ENCODE assay signal across 8 cellular contexts in genomic region chr20:44388466-44389023, GRCh38. TPM values are rescaled to one million over a fixed set of nuclear protein-coding genes. Genes with fewer than 3 reads are reported as not detected.
DNase-seq lines count a peak whose midpoint lies in the region; ATAC-seq and TF ChIP-seq lines count a peak whose summit lies in the region.

No MANE protein-coding gene starts in this region.

- no peak overlapping the region for H3K14ac ChIP-seq in neuronal stem cell (ENCODE audit: low read length)

- H2AK5ac ChIP-seq in neuronal stem cell (ENCODE audit: low read depth, low read length), result no peak overlapping the region

- peak; percentile 88 to 91 for ATAC-seq in activated T-cell treated with anti-CD3 and anti-CD28 coated beads, Interleukin-2, amount 50 U/mL, for 72 hours (replicated peaks in 1 of 2)
- no peak for ATAC-seq in GM18858 (IDR thresholded peaks at IDR 0.05; ENCODE audit: unreplicated experiment)

- H3K4me1 ChIP-seq in HUES6 (ENCODE audit: control insufficient read depth, insufficient read depth, low read length), result 0 out of 2 replicates have a peak, but pooled peaks cover 3% of the 10 kb centered on the region
- H3K4me1 ChIP-seq in neuronal stem cell (ENCODE audit: control insufficient read depth in 2 of 2, insufficient read depth in 1 of 2, low read depth in 1 of 2, low read length in 2 of 2), result peaks cover 0 to 11% of the 10 kb centered on the region in 2 donors

- TF ChIP-seq CTCF in GM12874 (IDR thresholded peaks at IDR 0.05; ENCODE audit: insufficient read depth, low read depth, low read length) (peak; percentile 88), fibroblast of villous mesenchyme (IDR thresholded peaks at IDR 0.05; ENCODE audit: insufficient read depth, low read depth, low read length) (peak; percentile 89)

- no peak overlapping the region for H3K27ac Mint-ChIP-seq in activated T-cell treated with anti-CD3 and anti-CD28 coated beads, Interleukin-2, amount 50 U/mL, for 72 hours

- H3K36me3 Mint-ChIP-seq in activated T-cell treated with anti-CD3 and anti-CD28 coated beads, Interleukin-2, amount 50 U/mL, for 72 hours (ENCODE audit: insufficient read depth in 2 of 2), result no peaks in the 10 kb centered on the region

- H3K9ac ChIP-seq in HUES6 (ENCODE audit: low read length) (no peak overlapping the region), neuronal stem cell (ENCODE audit: low read depth, low read length, poor library complexity) (no peak overlapping the region)

- H4K8ac ChIP-seq in neuronal stem cell (ENCODE audit: low read depth, low read length), result peak overlapping the region; percentile 52

- DNase-seq in RKO (ENCODE audit: low spot score), result peak; percentile 70
- peak; percentile 75 to 83 for DNase-seq in activated T-cell treated with anti-CD3 and anti-CD28 coated beads, Interleukin-2, amount 50 U/mL, for 72 hours
- DNase-seq in fibroblast of villous mesenchyme (ENCODE audit: low read depth), result peak; percentile 64
- DNase-seq in neuronal stem cell (ENCODE audit: low spot score), result peak; percentile 62
- DNase-seq in superior temporal gyrus (ENCODE audit: extremely low spot score), result peak; percentile 60

- H3K27ac ChIP-seq in HUES6 (ENCODE audit: low read depth, low read length), result no peak overlapping the region
- H3K27ac ChIP-seq in neuronal stem cell (replicated peaks; ENCODE audit: low read length), result no peak overlapping the region

- no peak overlapping the region for H3K4me2 ChIP-seq in neuronal stem cell (ENCODE audit: insufficient read depth, low read length, poor library complexity, severe bottlenecking)

- H3K4me3 Mint-ChIP-seq in activated T-cell treated with anti-CD3 and anti-CD28 coated beads, Interleukin-2, amount 50 U/mL, for 72 hours, result peak overlapping the region; percentile 40 to 47

- H3K27me3 Mint-ChIP-seq in activated T-cell treated with anti-CD3 and anti-CD28 coated beads, Interleukin-2, amount 50 U/mL, for 72 hours (ENCODE audit: low read depth), result peaks cover 11% of the 10 kb centered on the region

- H3K4me1 Mint-ChIP-seq in activated T-cell treated with anti-CD3 and anti-CD28 coated beads, Interleukin-2, amount 50 U/mL, for 72 hours (ENCODE audit: low read depth), result peaks cover 15% of the 10 kb centered on the region

- H3K9me3 Mint-ChIP-seq in activated T-cell treated with anti-CD3 and anti-CD28 coated beads, Interleukin-2, amount 50 U/mL, for 72 hours, result no peaks in the 10 kb centered on the region

- no peak overlapping the region for H3K4ac ChIP-seq in neuronal stem cell (ENCODE audit: low read length)

- H3K36me3 ChIP-seq in HUES6 (ENCODE audit: control insufficient read depth, insufficient read depth, low read length) (no peaks in the 10 kb centered on the region), neuronal stem cell (replicated peaks in 1 of 2; ENCODE audit: control insufficient read depth in 2 of 2, insufficient read depth in 2 of 2, low read length in 2 of 2) (no peaks in the 10 kb centered on the region)

- peak overlapping the region; percentile 81 for H3K18ac ChIP-seq in neuronal stem cell (ENCODE audit: low read length)

- no CpG with 5 or more reads among the region's 29 CpGs for WGBS in neuronal stem cell (ENCODE audit: extremely low coverage in 2 of 2, insufficient read length in 2 of 2, insufficient replicate concordance in 1 of 2), 2 donors

- H3K23ac ChIP-seq in neuronal stem cell (ENCODE audit: low read depth, low read length, poor library complexity), result peak overlapping the region; percentile 58

- no peak overlapping the region for H2BK5ac ChIP-seq in neuronal stem cell (ENCODE audit: low read length)

- H2BK120ac ChIP-seq in neuronal stem cell (ENCODE audit: low read depth, low read length), result no peak overlapping the region

- no peak overlapping the region for H4K91ac ChIP-seq in neuronal stem cell (ENCODE audit: low read depth, low read length, poor library complexity)

- H3K9me3 ChIP-seq in HUES6 (ENCODE audit: control insufficient read depth, insufficient read depth, low read depth, low read length) (no peaks in the 10 kb centered on the region), neuronal stem cell (replicated peaks in 1 of 2; ENCODE audit: control insufficient read depth in 2 of 2, insufficient read depth in 1 of 2, low read depth in 1 of 2, low read length in 2 of 2) (no peaks in the 10 kb centered on the region)

- peak overlapping the region; percentile 59 for H2BK12ac ChIP-seq in neuronal stem cell (ENCODE audit: low read length)

- H3K4me3 ChIP-seq in HUES6 (ENCODE audit: low read depth, low read length) (peak overlapping the region; percentile 44), fibroblast of villous mesenchyme (ENCODE audit: low read depth, low read length) (no peak overlapping the region), neuronal stem cell (ENCODE audit: low read length in 2 of 2) (no peak overlapping the region)

- H2BK15ac ChIP-seq in neuronal stem cell (ENCODE audit: low read length), result no peak overlapping the region

- H3K79me1 ChIP-seq in neuronal stem cell (ENCODE audit: low read depth, low read length), result no peaks in the 10 kb centered on the region

- H3K27me3 ChIP-seq in HUES6 (ENCODE audit: control insufficient read depth, insufficient read depth, low read length) (peaks cover 9% of the 10 kb centered on the region), neuronal stem cell (ENCODE audit: control insufficient read depth in 3 of 3, insufficient read depth in 3 of 3, low read depth in 1 of 3, low read length in 3 of 3) (peaks cover 0 to 5% (median 0%) of the 10 kb centered on the region in 3 experiments)

- H2AFZ ChIP-seq in neuronal stem cell (ENCODE audit: low read length), result peak overlapping the region; percentile 76

RNA-seq across cellular contexts. Expression of gene HNF4A, which starts 33.0 kb away (rescaled TPM):
- total RNA-seq in activated T-cell treated with anti-CD3 and anti-CD28 coated beads, Interleukin-2, amount 50 U/mL, for 72 hours, result not detected
- not detected in 2 replicates for total RNA-seq in fibroblast of villous mesenchyme
- polyA plus RNA-seq in neuronal stem cell (2013, experiment 1 of 2), result 0.04 TPM
- polyA plus RNA-seq in neuronal stem cell (2013, experiment 2 of 2), result 0.03 TPM

RNA-seq across cellular contexts. Expression of gene R3HDML, which starts 51.7 kb away (rescaled TPM):
- not detected for total RNA-seq in activated T-cell treated with anti-CD3 and anti-CD28 coated beads, Interleukin-2, amount 50 U/mL, for 72 hours
- total RNA-seq in fibroblast of villous mesenchyme, result not detected in 2 replicates
- 0.03 TPM for polyA plus RNA-seq in neuronal stem cell (2013, experiment 1 of 2)
- polyA plus RNA-seq in neuronal stem cell (2013, experiment 2 of 2), result 0.03 TPM
